7 cellular contexts compared by ENCODE assay signal in genomic region chr6:150179907-150180412, GRCh38. TPM values are rescaled to one million over a fixed set of nuclear protein-coding genes. Genes with fewer than 3 reads are reported as not detected.
DNase-seq lines count a peak whose midpoint lies in the region; ATAC-seq and TF ChIP-seq lines count a peak whose summit lies in the region.
"Not testable (repeated sequence)": the region's sequence is repeated elsewhere in the genome, so short reads cannot be mapped to it uniquely, and the experiment has no call there.
"Had no signal": no experiment of that assay in that cellular context is flagged by ENCODE, and none has a peak within 500 bp of the region (broad histone marks: within the 10 kb centered on the region; RNA-seq: fewer than 3 reads in every experiment).

No MANE protein-coding gene starts in this region.

- intact Hi-C loops in heart left ventricle (cut with DNase I): loop anchor here in 3 of 10 donors (5.0 to 10.0 kb wide), 2 partner anchors 38 to 55 kb away; partner anchors contain the start of gene PPP1R14C (in 2 of the 3)

- DNase-seq in adipocyte (ENCODE audit: low read depth) (peak; percentile 15), epithelial cell of esophagus (ENCODE audit: low read depth) (peak; percentile 37), mesenchymal stem cell (peak; percentile 11)
- not testable (repeated sequence) for DNase-seq in heart left ventricle; right atrium auricular region (ENCODE audit: low spot score)

- not testable (repeated sequence) for H2BK15ac ChIP-seq in mesenchymal stem cell (ENCODE audit: low read depth, poor library complexity, severe bottlenecking)

- H4K91ac ChIP-seq in mesenchymal stem cell (ENCODE audit: low read length): not testable (repeated sequence)

- H2BK5ac ChIP-seq in mesenchymal stem cell (ENCODE audit: low read depth, low read length, poor library complexity, severe bottlenecking): not testable (repeated sequence)

- not testable (repeated sequence) for H3K4ac ChIP-seq in mesenchymal stem cell (ENCODE audit: low read depth in 1 of 2, low read length in 2 of 2)

- POLR2A ChIA-PET in HEK293 (lab: Yijun Ruan, JAX): interaction anchor here (0.9 kb wide), 1 partner anchor 457 kb away, joined by 3 read pairs; no protein-coding TSS in a partner anchor

- H3K18ac ChIP-seq in mesenchymal stem cell (ENCODE audit: low read depth in 1 of 2, low read length in 2 of 2): not testable (repeated sequence)

- H2AK5ac ChIP-seq in mesenchymal stem cell (ENCODE audit: low read length, severe bottlenecking): not testable (repeated sequence)

- not testable (repeated sequence) for H3K9ac ChIP-seq in adipocyte (ENCODE audit: low read length); mesenchymal stem cell (ENCODE audit: low read length)

- ATAC-seq in heart left ventricle: not testable (repeated sequence)

- TF ChIP-seq POLR2A in heart left ventricle (IDR thresholded peaks at IDR 0.05): not testable (repeated sequence)

- not testable (repeated sequence) for H2AFZ ChIP-seq in mesenchymal stem cell (ENCODE audit: low read depth, low read length)

- CTCF ChIA-PET in HEK293 (lab: Yijun Ruan, JAX): interaction anchor here (0.6 to 1.6 kb wide), 5 partner anchors 36 to 215 kb away, joined by 3 to 8 read pairs (median 5); no protein-coding TSS in a partner anchor

- H3K79me1 ChIP-seq in mesenchymal stem cell (replicated peaks; ENCODE audit: low read length, poor library complexity, severe bottlenecking): not testable (repeated sequence)

- H2BK120ac ChIP-seq in mesenchymal stem cell (ENCODE audit: low read depth, low read length): not testable (repeated sequence)

- not testable (repeated sequence) for H3K36me3 ChIP-seq in HEK293 (ENCODE audit: control insufficient read depth in 2 of 2, insufficient read depth in 1 of 2, low read length in 2 of 2); adipocyte (ENCODE audit: control insufficient read depth, insufficient read depth, low read length, severe bottlenecking); heart left ventricle; right atrium auricular region; mesenchymal stem cell (ENCODE audit: control insufficient read depth in 1 of 2, insufficient read depth in 2 of 2, low read depth in 1 of 2, low read length in 2 of 2)

- WGBS in heart left ventricle, 4 donors: 75 to 87% (median 79%) methylated on average over 7 of the region's 7 CpGs
- 45% methylated on average over 7 of the region's 7 CpGs for WGBS in mesenchymal stem cell

- TF ChIP-seq CTCF in HEK293 (tag by site-specific recombination; IDR thresholded peaks at IDR 0.05); epithelial cell of esophagus (IDR thresholded peaks at IDR 0.05; ENCODE audit: insufficient read depth, low read depth, low read length, missing control alignments); heart left ventricle (IDR thresholded peaks at IDR 0.05); right atrium auricular region (IDR thresholded peaks at IDR 0.05): not testable (repeated sequence)

- not testable (repeated sequence) for H3K4me1 ChIP-seq in HEK293 (ENCODE audit: control insufficient read depth, insufficient read depth, low read length); adipocyte (ENCODE audit: control insufficient read depth, insufficient read depth, low read length)
- H3K4me1 ChIP-seq in heart left ventricle (peaks cover 0 to 51% (median 16%) of the 10 kb centered on the region in 12 donors), right atrium auricular region (peaks cover 0 to 31% of the 10 kb centered on the region in 2 donors), mesenchymal stem cell (ENCODE audit: control insufficient read depth, insufficient read depth, low read depth, low read length) (peaks cover 25% of the 10 kb centered on the region)

- H3K27ac ChIP-seq in HEK293 (ENCODE audit: extremely low read depth, low read depth, low read length); mesenchymal stem cell (ENCODE audit: low read length, poor library complexity, severe bottlenecking): not testable (repeated sequence)
- H3K27ac ChIP-seq in heart left ventricle (peak overlapping the region in 10 of 12 donors; percentile 0 to 99 (median 90)), right atrium auricular region (peak overlapping the region; percentile 79 to 93)

- not testable (repeated sequence) for H4K8ac ChIP-seq in mesenchymal stem cell (ENCODE audit: low read length)

- not testable (repeated sequence) for H2BK12ac ChIP-seq in mesenchymal stem cell (ENCODE audit: low read length in 2 of 2)

- not testable (repeated sequence) for H3K4me2 ChIP-seq in mesenchymal stem cell (ENCODE audit: low read length, poor library complexity, severe bottlenecking)

- H3K23ac ChIP-seq in mesenchymal stem cell (ENCODE audit: low read length in 2 of 2): not testable (repeated sequence)

- H3K27me3 ChIP-seq in adipocyte (replicated peaks; ENCODE audit: control insufficient read depth, insufficient read depth, low read length); heart left ventricle; right atrium auricular region; mesenchymal stem cell (ENCODE audit: control insufficient read depth in 1 of 2, insufficient read depth in 1 of 2, low read length in 2 of 2): not testable (repeated sequence)

- H3K4me3 ChIP-seq in HEK293 (ENCODE audit: low read depth, low read length); adipocyte (ENCODE audit: low read length); epithelial cell of esophagus (ENCODE audit: low read length); heart left ventricle; right atrium auricular region; mesenchymal stem cell (ENCODE audit: insufficient read depth in 1 of 2, low read depth in 1 of 2, low read length in 2 of 2): not testable (repeated sequence)

- H3K14ac ChIP-seq in mesenchymal stem cell (ENCODE audit: low read length in 2 of 2): not testable (repeated sequence)

- H3K9me3 ChIP-seq in HEK293 (ENCODE audit: control insufficient read depth, insufficient read depth, low read depth, low read length); adipocyte (ENCODE audit: control insufficient read depth, low read length); heart left ventricle; right atrium auricular region; mesenchymal stem cell (ENCODE audit: control insufficient read depth, low read length): not testable (repeated sequence)

TF ChIP-seq in HEK293, 187 proteins besides CTCF, POLR2A, EP300 and RAD21 (continues in another document):
- TF ChIP-seq OSR2 (tag by site-specific recombination; IDR thresholded peaks at IDR 0.05) (peak; percentile 95), PRDM10 (tag by site-specific recombination; IDR thresholded peaks at IDR 0.05) (peak; percentile 79), INSM2 (tag by site-specific recombination; IDR thresholded peaks at IDR 0.05) (peak; percentile 69), ZNF366 (tag by site-specific recombination; conservative IDR thresholded peaks at IDR 0.05) (0 out of 2 replicates have a peak, but pooled peaks have one; percentile 10), ZNF600 (tag by site-specific recombination; IDR thresholded peaks at IDR 0.05) (peak; percentile 68; the same call in 1 of the 2 replicates), ZEB2 (tag by site-specific recombination; IDR thresholded peaks at IDR 0.05) (0 out of 2 replicates have a peak, but pooled peaks have one; percentile 31)

RNA-seq across cellular contexts. Expression of gene PPP1R14C, which starts 37.1 kb away (rescaled TPM):
- 100 to 1,000 TPM in 2 of 9 donors, 10 to 100 TPM in 7; 62.3 to 143 (median 83.0) TPM for total RNA-seq in heart left ventricle
- polyA plus RNA-seq in heart left ventricle: 10 to 100 TPM; 41.1 to 64.6 TPM
- 100 to 1,000 TPM in 1 of 2 donors, 10 to 100 TPM in 1; 85.4 to 130 TPM for total RNA-seq in right atrium auricular region
- not detected for polyA plus RNA-seq in mesenchymal stem cell (2013, experiment 1 of 2)
- not detected for polyA plus RNA-seq in mesenchymal stem cell (2013, experiment 2 of 2)
- total RNA-seq: CD4-positive, alpha-beta memory T cell had no signal
- polyA plus RNA-seq: CD4-positive, alpha-beta memory T cell had no signal
